22 cellular contexts compared by ENCODE assay signal in the genomic region with DNA sequence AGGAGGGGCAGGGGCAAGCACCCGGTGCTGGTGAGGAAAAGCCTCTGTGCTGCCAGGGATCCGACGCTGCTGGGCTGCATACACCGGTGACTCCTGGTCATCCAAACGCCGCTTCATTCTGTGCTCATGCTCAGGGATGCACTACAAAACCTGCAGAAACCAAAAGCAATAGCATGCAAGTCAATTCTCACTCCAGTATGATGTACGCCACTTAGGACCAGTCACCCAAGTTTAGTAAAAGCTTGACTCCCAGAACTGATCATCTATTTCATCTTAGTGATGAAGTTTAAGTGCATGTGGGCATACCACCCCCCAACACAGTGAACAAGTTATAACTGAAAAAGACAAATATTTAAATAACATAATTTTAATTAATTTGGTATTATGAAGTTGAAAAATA.
"Had no signal": no experiment of that assay in that cellular context is flagged by ENCODE, and none has a peak within 500 bp of the region (broad histone marks: within the 10 kb centered on the region; RNA-seq: fewer than 3 reads in every experiment).

No MANE protein-coding gene starts in this region.

- H3K27me3 Mint-ChIP-seq: effector memory CD8-positive, alpha-beta T cell; naive thymus-derived CD4-positive, alpha-beta T cell; stimulated activated naive B cell treated with anti-CD40 and anti-IgM and Interleukin-4, amounts not matched to agents 10 μg/mL and 1 μg/mL and 100 μg/mL, for 72 hours; stimulated activated naive CD8-positive, alpha-beta T cell treated with anti-CD3 and anti-CD28 coated beads, Interleukin-15, Interleukin-2, amounts not matched to agents 100 ng/mL and 50 ng/mL, for 24 hours had no signal

- H3K9ac ChIP-seq: neural progenitor cell had no signal

- H3K36me3 ChIP-seq: uterus had no signal

- H2AFZ ChIP-seq: neural progenitor cell had no signal

- H3K4me2 ChIP-seq: neural progenitor cell had no signal

- H3K9me3 ChIP-seq: psoas muscle, sigmoid colon, thoracic aorta, tibial nerve, upper lobe of right lung, uterus had no signal

- H3K4me1 ChIP-seq: psoas muscle, sigmoid colon, tibial nerve, upper lobe of right lung, uterus had no signal

- H3K4me1 Mint-ChIP-seq: nephron, neural progenitor cell had no signal

- DNase-seq: cortex of kidney; effector memory CD8-positive, alpha-beta T cell; hypothalamus; immature natural killer cell; islet precursor cell; mesendoderm; midbrain; naive thymus-derived CD4-positive, alpha-beta T cell; nucleus accumbens; psoas muscle; right cardiac atrium; sigmoid colon; stimulated activated CD4-positive, alpha-beta T cell treated with anti-CD3 and anti-CD28 coated beads, Interleukin-4, amount 100 ng/mL, for 4 hours; stimulated activated naive B cell treated with anti-CD40 and anti-IgM and Interleukin-4, amounts not matched to agents 10 μg/mL and 1 μg/mL and 100 μg/mL, for 72 hours; upper lobe of right lung; uterus had no signal

- H3K27me3 ChIP-seq: neural progenitor cell, sigmoid colon, tibial nerve, upper lobe of right lung, uterus had no signal

- H3K4me3 Mint-ChIP-seq: effector memory CD8-positive, alpha-beta T cell; immature natural killer cell; nephron; neural progenitor cell; stimulated activated naive B cell treated with anti-CD40 and anti-IgM and Interleukin-4, amounts not matched to agents 10 μg/mL and 1 μg/mL and 100 μg/mL, for 72 hours; stimulated activated naive CD8-positive, alpha-beta T cell treated with anti-CD3 and anti-CD28 coated beads, Interleukin-15, Interleukin-2, amounts not matched to agents 100 ng/mL and 50 ng/mL, for 24 hours had no signal

- H3K4me3 ChIP-seq: lung, neural progenitor cell, psoas muscle, sigmoid colon, thoracic aorta, tibial nerve, upper lobe of right lung, uterus had no signal

- H3K27ac Mint-ChIP-seq: effector memory CD8-positive, alpha-beta T cell; nephron; neural progenitor cell; stimulated activated naive CD8-positive, alpha-beta T cell treated with anti-CD3 and anti-CD28 coated beads, Interleukin-15, Interleukin-2, amounts not matched to agents 100 ng/mL and 50 ng/mL, for 24 hours had no signal

- ATAC-seq: effector memory CD8-positive, alpha-beta T cell; naive thymus-derived CD4-positive, alpha-beta T cell; psoas muscle; right cardiac atrium; stimulated activated naive B cell treated with anti-CD40 and anti-IgM and Interleukin-4, amounts not matched to agents 10 μg/mL and 1 μg/mL and 100 μg/mL, for 72 hours; upper lobe of right lung had no signal

- H3K9me3 Mint-ChIP-seq: effector memory CD8-positive, alpha-beta T cell; immature natural killer cell; naive thymus-derived CD4-positive, alpha-beta T cell; nephron; neural progenitor cell; stimulated activated naive B cell treated with anti-CD40 and anti-IgM and Interleukin-4, amounts not matched to agents 10 μg/mL and 1 μg/mL and 100 μg/mL, for 72 hours; stimulated activated naive CD8-positive, alpha-beta T cell treated with anti-CD3 and anti-CD28 coated beads, Interleukin-15, Interleukin-2, amounts not matched to agents 100 ng/mL and 50 ng/mL, for 24 hours had no signal

- H3K27ac ChIP-seq: neural progenitor cell, psoas muscle, sigmoid colon, thoracic aorta, tibial nerve, upper lobe of right lung, uterus had no signal
